ENCODE assay signal across 8 cellular contexts in genomic region chr20:17969884-17970409, GRCh38. TPM values are rescaled to one million over a fixed set of nuclear protein-coding genes. Genes with fewer than 3 reads are reported as not detected.
DNase-seq lines count a peak whose midpoint lies in the region; ATAC-seq, FAIRE-seq and TF ChIP-seq lines count a peak whose summit lies in the region.

No MANE protein-coding gene starts in this region.

- H3K27me3 ChIP-seq in PC-3 (ENCODE audit: low read length): no peaks in the 10 kb centered on the region
- H3K27me3 ChIP-seq in small intestine (ENCODE audit: control insufficient read depth in 2 of 2, insufficient read depth in 2 of 2, low read length in 2 of 2): no peaks in the 10 kb centered on the region

- 2 to 4% (median 4%) methylated on average over 9 of the region's 9 CpGs for WGBS in small intestine, 3 donors

- H3K9me2 ChIP-seq in PC-3 (replicated peaks; ENCODE audit: low read length): no peaks in the 10 kb centered on the region

- H3K9ac ChIP-seq in PC-3 (ENCODE audit: low read length): peak overlapping the region; percentile 99

- FAIRE-seq in small intestine (lab: Jason Lieb, UNC): no peak

- POLR2A ChIA-PET in PC-3 (lab: Charles Lee; ENCODE audit: unreplicated experiment): no interaction called here

- peak overlapping the region; percentile 95 for H3K27ac ChIP-seq in PC-3 (ENCODE audit: low read length)
- H3K27ac ChIP-seq in small intestine (ENCODE audit: low read depth in 1 of 2, low read length in 1 of 2): peak overlapping the region; percentile 95 to 100

- H2AFZ ChIP-seq in PC-3 (ENCODE audit: low read length): peak overlapping the region; percentile 85

- peak overlapping the region; percentile 89 for H3K4me2 ChIP-seq in PC-3 (ENCODE audit: low read length)

- no peaks in the 10 kb centered on the region for H3F3A ChIP-seq in PC-3 (ENCODE audit: low read length, unreplicated experiment)

- CTCF ChIA-PET in PC-3 (lab: Charles Lee): interaction anchor here (0.5 to 0.6 kb wide), 2 partner anchors 21 to 288 kb away, joined by 5 read pairs; partner anchors contain the start of gene RRBP1

- in situ Hi-C loops in astrocyte of the spinal cord (cut with HindIII; ENCODE audit: low sequenced_read_pairs): no loop called here

- H4K20me1 ChIP-seq in PC-3 (ENCODE audit: low read length): peaks cover 44% of the 10 kb centered on the region

- H3K36me3 ChIP-seq in PC-3 (ENCODE audit: low read depth, low read length) (peaks cover 29% of the 10 kb centered on the region), small intestine (ENCODE audit: control insufficient read depth in 2 of 2, insufficient read depth in 2 of 2, low read length in 2 of 2) (no peaks in the 10 kb centered on the region)

- H3K9me3 ChIP-seq in PC-3 (ENCODE audit: low read length): no peaks in the 10 kb centered on the region
- no peaks in the 10 kb centered on the region for H3K9me3 ChIP-seq in small intestine (ENCODE audit: control insufficient read depth, low read depth)

- peaks cover 49% of the 10 kb centered on the region for H3K4me1 ChIP-seq in PC-3 (ENCODE audit: insufficient read depth, low read length)
- H3K4me1 ChIP-seq in small intestine (ENCODE audit: control insufficient read depth in 2 of 2, insufficient read depth in 1 of 2, low read depth in 1 of 2, low read length in 1 of 2): peaks cover 4 to 13% of the 10 kb centered on the region in 2 donors

- intact Hi-C loops in PC-3 (cut with micrococcal nuclease): loop anchor here (10.0 kb wide), 1 partner anchor 315 kb away; the partner anchor contains the start of gene ZNF133

- H3K4me3 ChIP-seq in GM12875 (ENCODE audit: low read depth, low read length) (peak overlapping the region; percentile 58), PC-3 (ENCODE audit: low read length) (peak overlapping the region; percentile 74), astrocyte of the spinal cord (ENCODE audit: low read depth, low read length) (peak overlapping the region; percentile 90), small intestine (ENCODE audit: low read depth in 1 of 2, low read length in 2 of 2) (peak overlapping the region; percentile 8 to 98)

- ATAC-seq in PC-3: peak; percentile 2; the same call in 1 of the 2 replicates
- no peak for ATAC-seq in GM21529 (IDR thresholded peaks at IDR 0.05; ENCODE audit: unreplicated experiment)

- peaks cover 98% of the 10 kb centered on the region for H3K79me2 ChIP-seq in PC-3 (ENCODE audit: low read length)

- DNase-seq in AG08396 (ENCODE audit: low spot score) (peak; percentile 49), PC-3 (peak; percentile 64), astrocyte of the spinal cord (ENCODE audit: low read depth, low spot score) (peak; percentile 71), iPS-NIHi7 (ENCODE audit: extremely low spot score) (peak; percentile 20), small intestine (peak; percentile 77), NCI-H1092 (lab: John Stamatoyannopoulos, UW) (no peak)

- no peak for TF ChIP-seq CTCF in GM12875 (IDR thresholded peaks at IDR 0.05; ENCODE audit: borderline replicate concordance, insufficient read depth, low read depth, low read length)
- no peak for TF ChIP-seq CTCF in PC-3 (conservative IDR thresholded peaks at IDR 0.05; ENCODE audit: low read depth, low read length)
- no peak for TF ChIP-seq CTCF in astrocyte of the spinal cord (IDR thresholded peaks at IDR 0.05; ENCODE audit: low read depth, low read length)

- BruUV-seq in PC-3 (replicated peaks; lab: Mats Ljungman, UMichigan): no TSS peak

RNA-seq across cellular contexts. Expression of gene MGME1, which starts 1.1 kb away (rescaled TPM):
- 15.1 and 18.8 TPM in 2 replicates for total RNA-seq in PC-3 (2014; rRNA removed)
- polyA plus RNA-seq in small intestine: 10 to 100 TPM; 10.5 to 14.1 (median 13.8) TPM

RNA-seq across cellular contexts. Expression of gene SNX5, which starts 1.4 kb away (rescaled TPM):
- total RNA-seq in PC-3 (2014; rRNA removed): 159 and 189 TPM in 2 replicates
- polyA plus RNA-seq in small intestine: 10 to 100 TPM; 67.8 to 79.4 (median 78.7) TPM
